In genomic region chr11:126419801-126420729, GRCh38 we compare ENCODE assay signal across 8 cellular contexts.
DNase-seq lines count a peak whose midpoint lies in the region; ATAC-seq and TF ChIP-seq lines count a peak whose summit lies in the region.

No MANE protein-coding gene starts in this region.

- no peaks in the 10 kb centered on the region for H3K27me3 ChIP-seq in IMR-90 (ENCODE audit: control insufficient read depth, insufficient read depth, low read length)
- H3K27me3 ChIP-seq in esophagus muscularis mucosa: no peaks in the 10 kb centered on the region

- H3K23ac ChIP-seq in IMR-90 (ENCODE audit: low read depth, low read length): peak overlapping the region; percentile 73; the same call in 1 of the 2 replicates

- no peak overlapping the region for H2AK5ac ChIP-seq in IMR-90 (ENCODE audit: low read depth, low read length)

- peak overlapping the region; percentile 96 for H4K5ac ChIP-seq in IMR-90 (ENCODE audit: low read depth, low read length)

- peak overlapping the region; percentile 49 to 83; a peak in 3 of 4 replicates for H4K8ac ChIP-seq in IMR-90 (ENCODE audit: low read depth in 2 of 2, low read length in 2 of 2)

- 30% methylated on average over 5 of the region's 11 CpGs; no CpG with 5 or more reads in 1 of the 2 experiments for WGBS in IMR-90 (ENCODE audit: extremely low coverage in 2 of 2, insufficient read length in 1 of 2), 2 experiments
- 68% methylated on average over 11 of the region's 11 CpGs for WGBS in esophagus muscularis mucosa

- H2BK5ac ChIP-seq in IMR-90 (ENCODE audit: low read depth, low read length, poor library complexity, severe bottlenecking): peak overlapping the region; percentile 61

- H2BK15ac ChIP-seq in IMR-90 (ENCODE audit: low read depth, low read length): peak overlapping the region; percentile 17; the same call in 1 of the 3 replicates

- POLR2A ChIA-PET in IMR-90 (lab: Charles Lee; ENCODE audit: unreplicated experiment) (interaction anchor here (0.7 kb wide), 1 partner anchor 127 kb away, joined by 13 read pairs; no protein-coding TSS in a partner anchor), HEK293T (lab: Yijun Ruan, JAX) (no interaction called here)

- peak overlapping the region; percentile 56 for H2BK120ac ChIP-seq in IMR-90 (ENCODE audit: low read depth, low read length)

- in situ Hi-C loops in IMR-90 (cut with MboI; ENCODE audit: low sequenced_read_pairs): loop anchor here (10.0 kb wide), 1 partner anchor 105 kb away; no protein-coding TSS in a partner anchor

- H3K36me3 ChIP-seq in IMR-90 (ENCODE audit: control insufficient read depth, insufficient read depth, low read length): peaks cover 1% of the 10 kb centered on the region; the same call in 1 of the 2 replicates
- no peaks in the 10 kb centered on the region for H3K36me3 ChIP-seq in esophagus muscularis mucosa

- no peaks in the 10 kb centered on the region for H4K20me1 ChIP-seq in IMR-90 (ENCODE audit: insufficient read depth, low read length)

- peak overlapping the region; percentile 92 for H3K18ac ChIP-seq in IMR-90 (ENCODE audit: low read depth, low read length)

- TF ChIP-seq CTCF in IMR-90 (conservative IDR thresholded peaks at IDR 0.05; ENCODE audit: low read depth, low read length) (no peak), esophagus muscularis mucosa (IDR thresholded peaks at IDR 0.05) (no peak)

- intact Hi-C loops in IMR-90 (cut with micrococcal nuclease) (loop anchor here (2.0 kb wide), 1 partner anchor 101 kb away; no protein-coding TSS in a partner anchor), esophagus muscularis mucosa (cut with DNase I) (loop anchor here (5.0 kb wide), 2 partner anchors 63 to 108 kb away; partner anchors contain the start of gene ST3GAL4)

- no peak overlapping the region for H2AK9ac ChIP-seq in IMR-90 (replicated peaks; ENCODE audit: low read depth, low read length, poor library complexity)

- H3K9me3 ChIP-seq in IMR-90 (ENCODE audit: control insufficient read depth, insufficient read depth, low read length) (no peaks in the 10 kb centered on the region), esophagus muscularis mucosa (no peaks in the 10 kb centered on the region)

- H4K91ac ChIP-seq in IMR-90 (ENCODE audit: insufficient read depth, low read depth, low read length): peak overlapping the region; percentile 59; the same call in 1 of the 2 replicates

- no TSS peak for BruUV-seq in IMR-90 (replicated peaks; lab: Mats Ljungman, UMichigan)

- peak overlapping the region; percentile 47 for H3K4me2 ChIP-seq in IMR-90 (ENCODE audit: low read depth, low read length)

- CTCF ChIA-PET in IMR-90 (lab: Yijun Ruan, JAX) (interaction anchor here (1.0 kb wide), 1 partner anchor 9 kb away, joined by 3 read pairs; no protein-coding TSS in a partner anchor), HEK293T (lab: Yijun Ruan, JAX) (no interaction called here)

- TF ChIP-seq EP300 in esophagus muscularis mucosa (IDR thresholded peaks at IDR 0.05): no peak

- H3K27ac ChIP-seq in IMR-90 (ENCODE audit: insufficient read depth, low read length): peak overlapping the region; percentile 84; the same call in 1 of the 2 replicates
- peak overlapping the region; percentile 5 to 66 (median 30) for H3K27ac ChIP-seq in esophagus muscularis mucosa (replicated peaks in 1 of 4)

- H3K4me1 ChIP-seq in IMR-90 (ENCODE audit: control insufficient read depth, insufficient read depth, low read length): peaks cover 25% of the 10 kb centered on the region
- H3K4me1 ChIP-seq in esophagus muscularis mucosa: peaks cover 28 to 57% (median 45%) of the 10 kb centered on the region in 4 donors

- ATAC-seq in GM21423 (IDR thresholded peaks at IDR 0.05; ENCODE audit: unreplicated experiment): peak; percentile 77
- peak; percentile 71 for ATAC-seq in IMR-90 (ENCODE audit: low read depth)

- H3K79me1 ChIP-seq in IMR-90 (ENCODE audit: low read depth in 1 of 2, low read length in 2 of 2): peaks cover 0 to 5% of the 10 kb centered on the region in 2 experiments; a peak in 1 of 4 replicates

- H2BK20ac ChIP-seq in IMR-90 (ENCODE audit: low read depth, low read length): peak overlapping the region; percentile 73

- no peak for TF ChIP-seq POLR2A in IMR-90 (IDR thresholded peaks at IDR 0.05; ENCODE audit: low read depth, low read length)
- TF ChIP-seq POLR2A in esophagus muscularis mucosa (IDR thresholded peaks at IDR 0.05; ENCODE audit: low read depth): no peak

- dilution Hi-C loops in IMR-90 (cut with HindIII; ENCODE audit: low sequenced_read_pairs, unreplicated experiment): no loop called here

- peak overlapping the region; percentile 29; the same call in 1 of the 2 replicates for H3K14ac ChIP-seq in IMR-90 (replicated peaks; ENCODE audit: low read depth, low read length)

- TF ChIP-seq RAD21 in IMR-90 (IDR thresholded peaks at IDR 0.05; ENCODE audit: low read length): no peak

- H3K4me3 ChIP-seq in IMR-90 (ENCODE audit: insufficient read depth, low read depth, low read length) (no peak overlapping the region), esophagus muscularis mucosa (no peak overlapping the region)

- peak overlapping the region; percentile 15 for H2AFZ ChIP-seq in IMR-90 (replicated peaks; ENCODE audit: low read length, poor library complexity)

- no peak overlapping the region; the same call in 1 of the 2 replicates for H3K9ac ChIP-seq in IMR-90 (ENCODE audit: low read depth, low read length)

- DNase-seq in COLO829 (ENCODE audit: low spot score) (peak; percentile 97), IMR-90 (peak; percentile 84), esophagus muscularis mucosa (ENCODE audit: extremely low spot score) (no peak), AG20443 (ENCODE audit: low spot score) (no peak), HEK293T (ENCODE audit: extremely low spot score) (no peak), SW 1271 (lab: John Stamatoyannopoulos, UW) (no peak), NCI-H2171 (lab: John Stamatoyannopoulos, UW) (no peak)

- H3K56ac ChIP-seq in IMR-90 (ENCODE audit: extremely low read depth, insufficient read depth, low read length): peak overlapping the region; percentile 36; the same call in 1 of the 2 replicates

- peaks cover 17% of the 10 kb centered on the region for H3K9me1 ChIP-seq in IMR-90 (ENCODE audit: insufficient read depth, low read length)

- H3K4ac ChIP-seq in IMR-90 (ENCODE audit: low read depth, low read length): peak overlapping the region; percentile 44; the same call in 1 of the 2 replicates

TF ChIP-seq in IMR-90, 13 proteins besides CTCF, POLR2A, EP300 and RAD21 (continues in another document):
- no peak for TF ChIP-seq CEBPB (IDR thresholded peaks at IDR 0.05; ENCODE audit: low read depth, low read length)
- TF ChIP-seq CHD1 (IDR thresholded peaks at IDR 0.05; ENCODE audit: low read depth, low read length): no peak
- TF ChIP-seq RFX5 (IDR thresholded peaks at IDR 0.05; ENCODE audit: low read depth, low read length): no peak
- no peak for TF ChIP-seq BHLHE40 (IDR thresholded peaks at IDR 0.05; ENCODE audit: low read depth, low read length)
- TF ChIP-seq ELK1 (IDR thresholded peaks at IDR 0.05; ENCODE audit: borderline replicate concordance, low read depth, low read length): no peak
- TF ChIP-seq FOS (IDR thresholded peaks at IDR 0.05; ENCODE audit: low read depth, low read length): no peak
- no peak for TF ChIP-seq MAZ (IDR thresholded peaks at IDR 0.05; ENCODE audit: borderline replicate concordance, low read depth, low read length)
- no peak for TF ChIP-seq USF2 (IDR thresholded peaks at IDR 0.05; ENCODE audit: low read depth, low read length)

TF ChIP-seq in HEK293T, 16 proteins besides CTCF, POLR2A, EP300 and RAD21:
- TF ChIP-seq FOXM1 (IDR thresholded peaks at IDR 0.05; ENCODE audit: borderline replicate concordance) (no peak), ZNF384 (IDR thresholded peaks at IDR 0.05) (no peak), CTBP1 (IDR thresholded peaks at IDR 0.05; ENCODE audit: borderline replicate concordance) (no peak), SP1 (IDR thresholded peaks at IDR 0.05) (no peak), PKNOX1 (IDR thresholded peaks at IDR 0.05) (no peak), L3MBTL2 (conservative IDR thresholded peaks at IDR 0.05) (no peak), BHLHE40 (IDR thresholded peaks at IDR 0.05; ENCODE audit: borderline replicate concordance) (no peak), FOXA1 (IDR thresholded peaks at IDR 0.05) (no peak)

Comparison
In these comparisons a context has a peak if more than half of its experiments do, and no peak if none do; other contexts are left out.
1. DNase-seq: peak in COLO829 (single experiment) and IMR-90 (single experiment); none in esophagus muscularis mucosa (single experiment), AG20443 (single experiment), HEK293T (single experiment), SW 1271 (0 of 2) and NCI-H2171 (single experiment).